In genomic region chr20:13649548-13649947, GRCh38 we compare ENCODE assay signal across 1 cellular context.
TF ChIP-seq lines count a peak whose summit lies in the region.

No MANE protein-coding gene starts in this region.

TF ChIP-seq in WTC11, 78 proteins besides CTCF, POLR2A, EP300 and RAD21 (continued from another document):
- TF ChIP-seq, protein P1, sequence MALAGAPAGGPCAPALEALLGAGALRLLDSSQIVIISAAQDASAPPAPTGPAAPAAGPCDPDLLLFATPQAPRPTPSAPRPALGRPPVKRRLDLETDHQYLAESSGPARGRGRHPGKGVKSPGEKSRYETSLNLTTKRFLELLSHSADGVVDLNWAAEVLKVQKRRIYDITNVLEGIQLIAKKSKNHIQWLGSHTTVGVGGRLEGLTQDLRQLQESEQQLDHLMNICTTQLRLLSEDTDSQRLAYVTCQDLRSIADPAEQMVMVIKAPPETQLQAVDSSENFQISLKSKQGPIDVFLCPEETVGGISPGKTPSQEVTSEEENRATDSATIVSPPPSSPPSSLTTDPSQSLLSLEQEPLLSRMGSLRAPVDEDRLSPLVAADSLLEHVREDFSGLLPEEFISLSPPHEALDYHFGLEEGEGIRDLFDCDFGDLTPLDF (CRISPR knock-in tag; IDR thresholded peaks at IDR 0.05): no peak
- no peak for TF ChIP-seq RORB (CRISPR knock-in tag; IDR thresholded peaks at IDR 0.05)
